8 cellular contexts compared by ENCODE assay signal in genomic region chr17:2776589-2777241, GRCh38. TPM values are rescaled to one million over a fixed set of nuclear protein-coding genes. Genes with fewer than 3 reads are reported as not detected.
DNase-seq lines count a peak whose midpoint lies in the region; ATAC-seq, FAIRE-seq and TF ChIP-seq lines count a peak whose summit lies in the region.

No MANE protein-coding gene starts in this region.

- peak; percentile 52 for FAIRE-seq in GM12891 (lab: Jason Lieb, UNC)

- no peaks in the 10 kb centered on the region for H3K9me3 ChIP-seq in ectodermal cell (ENCODE audit: control insufficient read depth, low read length)

- peaks cover 25% of the 10 kb centered on the region for H3K27me3 ChIP-seq in ectodermal cell (ENCODE audit: control insufficient read depth, insufficient read depth, low read length, poor library complexity, severe bottlenecking)

- WGBS in ectodermal cell, 2 experiments, result 1% methylated on average over 73 to 79 of the region's 80 CpGs

- H3K27ac ChIP-seq in ectodermal cell (ENCODE audit: insufficient read depth, low read depth, low read length, poor library complexity, severe bottlenecking), result no peak overlapping the region

- H3K4me1 ChIP-seq in ectodermal cell (ENCODE audit: control insufficient read depth, insufficient read depth, low read length), result no peaks in the 10 kb centered on the region

- peak; percentile 51 for ATAC-seq in omental fat pad (ENCODE audit: low FRiP score)
- no peak for ATAC-seq in HG02885 (IDR thresholded peaks at IDR 0.05; ENCODE audit: poor library complexity, unreplicated experiment)
- no peak for ATAC-seq in HG02840 (IDR thresholded peaks at IDR 0.05; ENCODE audit: low FRiP score, unreplicated experiment)
- no peak for ATAC-seq in GM18498 (IDR thresholded peaks at IDR 0.05; ENCODE audit: unreplicated experiment)

- no peak for DNase-seq in GM12891 (ENCODE audit: insufficient read length, low spot score)
- peak; percentile 66 for DNase-seq in NCI-H345 (lab: John Stamatoyannopoulos, UW)
- no peak for DNase-seq in omental fat pad (ENCODE audit: low spot score)
- DNase-seq in stimulated activated CD4-positive, alpha-beta T cell treated with anti-CD3 and anti-CD28 coated beads, Interleukin-2, amount 100 ng/mL, for 48 hours, result no peak

- no peak for TF ChIP-seq POLR2A in GM12891 (IDR thresholded peaks at IDR 0.05; ENCODE audit: low read depth, low read length)

- no peak for TF ChIP-seq CTCF in omental fat pad (IDR thresholded peaks at IDR 0.05)

- H3K4me3 ChIP-seq in ectodermal cell (ENCODE audit: insufficient read depth, low read depth, low read length), result peak overlapping the region; percentile 59

- no peaks in the 10 kb centered on the region for H3K36me3 ChIP-seq in ectodermal cell (ENCODE audit: control insufficient read depth, insufficient read depth, low read length)

TF ChIP-seq in GM12891, 5 proteins besides CTCF, POLR2A, EP300 and RAD21:
- TF ChIP-seq PAX5 (IDR thresholded peaks at IDR 0.05; ENCODE audit: insufficient read depth, low read length, severe bottlenecking), result no peak
- TF ChIP-seq TAF1 (IDR thresholded peaks at IDR 0.05; ENCODE audit: low read depth, low read length), result no peak
- no peak for TF ChIP-seq POU2F2 (IDR thresholded peaks at IDR 0.05; ENCODE audit: low read depth, low read length)
- no peak for TF ChIP-seq POLR2AphosphoS5 (IDR thresholded peaks at IDR 0.05; ENCODE audit: low read depth, low read length)
- no peak for TF ChIP-seq SPI1 (IDR thresholded peaks at IDR 0.05; ENCODE audit: low read depth, low read length)
TF ChIP-seq in GM12891: peak in this region for 0.

RNA-seq across cellular contexts. Expression of gene RAP1GAP2, which starts 19.5 kb away (rescaled TPM):
- 0.69 TPM for polyA plus RNA-seq in GM12891 (2012; ENCODE audit: low read depth, missing spikeins)
- polyA plus RNA-seq in ectodermal cell (2013, experiment 1 of 4), result 4.6 TPM
- polyA plus RNA-seq in ectodermal cell (2013, experiment 2 of 4), result 3.2 TPM
- 4.0 TPM for polyA plus RNA-seq in ectodermal cell (2013, experiment 3 of 4)
- polyA plus RNA-seq in ectodermal cell (2013, experiment 4 of 4), result 2.6 TPM
- total RNA-seq in omental fat pad, result 1 to 10 TPM; 4.6 to 8.0 (median 5.6) TPM

RNA-seq across cellular contexts. Expression of gene CCDC92B, which starts 27.3 kb away (rescaled TPM):
- not detected for polyA plus RNA-seq in GM12891 (2012; ENCODE audit: low read depth, missing spikeins)
- 2.4 TPM for polyA plus RNA-seq in ectodermal cell (2013, experiment 1 of 4)
- 2.6 TPM for polyA plus RNA-seq in ectodermal cell (2013, experiment 2 of 4)
- polyA plus RNA-seq in ectodermal cell (2013, experiment 3 of 4), result 2.3 TPM
- 1.9 TPM for polyA plus RNA-seq in ectodermal cell (2013, experiment 4 of 4)
- not detected for total RNA-seq in omental fat pad
